ENCODE assay signal across 2 cellular contexts in the genomic region with DNA sequence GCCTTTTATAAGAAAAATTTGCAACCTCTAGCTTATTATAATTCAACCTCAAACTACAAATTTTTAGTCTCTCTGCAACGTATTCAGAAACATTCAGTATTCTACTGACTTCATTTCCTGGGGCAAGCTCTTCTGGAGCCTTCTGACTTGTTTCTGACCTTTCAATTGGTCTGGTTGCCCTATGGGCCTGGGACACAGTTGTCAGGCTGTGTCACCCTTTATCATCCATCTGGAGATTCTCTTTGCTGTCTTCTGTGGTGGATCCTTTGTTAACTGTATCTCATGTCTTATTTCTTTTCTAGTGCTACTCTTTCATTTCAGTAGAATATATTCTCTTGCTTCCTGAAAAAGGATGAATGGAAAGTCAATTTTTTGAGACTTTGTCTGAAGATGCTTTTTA.
TF ChIP-seq lines count a peak whose summit lies in the region.

No MANE protein-coding gene starts in this region.

TF ChIP-seq in K562, 482 proteins besides CTCF, POLR2A, EP300 and RAD21 (continued from another document):
- TF ChIP-seq MECOM (CRISPR knock-in tag; IDR thresholded peaks at IDR 0.05) (peak; percentile 87), TSC22D4 (tag; IDR thresholded peaks at IDR 0.05) (no peak)

TF ChIP-seq in HEK293T, 16 proteins besides CTCF, POLR2A, EP300 and RAD21:
- TF ChIP-seq ZNF384 (IDR thresholded peaks at IDR 0.05): no peak
- TF ChIP-seq SP1 (IDR thresholded peaks at IDR 0.05): no peak
- TF ChIP-seq PKNOX1 (IDR thresholded peaks at IDR 0.05): no peak
- no peak for TF ChIP-seq NFRKB (IDR thresholded peaks at IDR 0.05)
- no peak for TF ChIP-seq FOXM1 (IDR thresholded peaks at IDR 0.05; ENCODE audit: borderline replicate concordance)
- TF ChIP-seq FOXA1 (IDR thresholded peaks at IDR 0.05): no peak
- TF ChIP-seq FOXK2 (IDR thresholded peaks at IDR 0.05): no peak
- TF ChIP-seq L3MBTL2 (conservative IDR thresholded peaks at IDR 0.05): no peak
- TF ChIP-seq BHLHE40 (IDR thresholded peaks at IDR 0.05; ENCODE audit: borderline replicate concordance): no peak
